Comparison of ENCODE assay signal across 10 cellular contexts in the genomic region with DNA sequence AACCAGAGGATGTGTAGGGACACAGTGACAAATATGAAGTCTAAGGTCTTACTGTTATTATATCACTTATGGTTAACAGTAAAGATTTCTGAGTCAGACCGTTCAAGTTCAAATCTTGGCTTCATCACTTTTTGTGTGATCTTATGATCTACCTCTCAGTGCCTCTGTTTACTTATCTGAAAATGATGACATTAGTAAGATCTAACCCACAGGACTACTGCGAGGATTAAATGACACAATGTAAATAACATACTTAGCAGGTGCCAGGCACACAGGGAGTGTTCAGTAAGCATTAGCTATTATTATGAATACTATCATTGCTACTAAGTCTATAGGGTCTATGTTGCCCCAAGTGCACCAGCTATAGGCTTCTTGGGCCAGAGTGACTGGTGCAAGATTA. TPM values are rescaled to one million over a fixed set of nuclear protein-coding genes. Genes with fewer than 3 reads are reported as not detected.
A peak's percentile ranks its signal among the peaks of the same experiment; 100 is the strongest.
DNase-seq lines count a peak whose midpoint lies in the region; ATAC-seq and TF ChIP-seq lines count a peak whose summit lies in the region.
"Had no signal": no experiment of that assay in that cellular context is flagged by ENCODE, and none has a peak within 500 bp of the region (broad histone marks: within the 10 kb centered on the region; RNA-seq: fewer than 3 reads in every experiment).

No MANE protein-coding gene starts in this region.

- H3K27ac Mint-ChIP-seq in MCF 10A (ENCODE audit: low read depth, unreplicated experiment) (no peak overlapping the region), mesothelial cell of epicardium (no peak overlapping the region)
- peak overlapping the region; percentile 96 for H3K27ac Mint-ChIP-seq in activated naive CD8-positive, alpha-beta T cell treated with anti-CD3 and anti-CD28 coated beads for 36 hours

- H3K4me2 ChIP-seq in mammary epithelial cell (ENCODE audit: insufficient read depth, low read depth, low read length), result no peak overlapping the region

- H3K4me3 ChIP-seq in mammary epithelial cell (replicated peaks in 1 of 3; ENCODE audit: insufficient read depth in 1 of 3, low read depth in 2 of 3, low read length in 3 of 3), result no peak overlapping the region
- H3K4me3 ChIP-seq in upper lobe of left lung, result peak overlapping the region; percentile 80 to 94 (median 91)
- H3K4me3 ChIP-seq: SK-N-MC had no signal

- intact Hi-C loops in MCF 10A (cut with micrococcal nuclease), result no loop called here
- intact Hi-C loops in mammary epithelial cell (cut with micrococcal nuclease), result no loop called here

- ATAC-seq in upper lobe of left lung (ENCODE audit: low FRiP score in 2 of 2) (no peak), GM21825 (IDR thresholded peaks at IDR 0.05; ENCODE audit: unreplicated experiment) (no peak), HG03442 (IDR thresholded peaks at IDR 0.05; ENCODE audit: unreplicated experiment) (no peak)

- H3K79me2 ChIP-seq in mammary epithelial cell (ENCODE audit: insufficient read depth, low read length), result peaks cover 38% of the 10 kb centered on the region

- H3K9me3 ChIP-seq in mammary epithelial cell (replicated peaks; ENCODE audit: insufficient read depth, low read length), result no peaks in the 10 kb centered on the region
- no peaks in the 10 kb centered on the region for H3K9me3 ChIP-seq in upper lobe of left lung

- no peaks in the 10 kb centered on the region for H3K27me3 ChIP-seq in mammary epithelial cell (ENCODE audit: insufficient read depth, low read length)
- no peaks in the 10 kb centered on the region for H3K27me3 ChIP-seq in upper lobe of left lung

- H3K4me3 Mint-ChIP-seq in MCF 10A (ENCODE audit: unreplicated experiment) (peak overlapping the region; percentile 87), mesothelial cell of epicardium (peak overlapping the region; percentile 84)
- H3K4me3 Mint-ChIP-seq in activated naive CD8-positive, alpha-beta T cell treated with anti-CD3 and anti-CD28 coated beads for 36 hours, result peak overlapping the region; percentile 97

- H3K4me1 ChIP-seq in mammary epithelial cell (ENCODE audit: insufficient read depth, low read length) (peaks cover 35% of the 10 kb centered on the region), upper lobe of left lung (peaks cover 60 to 75% (median 71%) of the 10 kb centered on the region in 4 donors)

- POLR2A ChIA-PET in MCF 10A (lab: Yijun Ruan, JAX), result interaction anchor here (0.6 to 5.6 kb wide), 11 partner anchors 9 to 295 kb away, joined by 3 to 88 read pairs (median 26); partner anchors contain the start of gene SLC22A5

- CTCF ChIA-PET in MCF 10A (lab: Yijun Ruan, JAX), result interaction anchor here (0.6 to 21.5 kb wide), 12 partner anchors 8 to 332 kb away, joined by 3 to 359 read pairs (median 14); no protein-coding TSS in a partner anchor
- CTCF ChIA-PET in mammary epithelial cell (lab: Charles Lee; ENCODE audit: low non-redundant PET), result no interaction called here

- no peaks in the 10 kb centered on the region for H3K27me3 Mint-ChIP-seq in MCF 10A (ENCODE audit: insufficient read depth, unreplicated experiment)
- peaks cover 7% of the 10 kb centered on the region for H3K27me3 Mint-ChIP-seq in activated naive CD8-positive, alpha-beta T cell treated with anti-CD3 and anti-CD28 coated beads for 36 hours
- H3K27me3 Mint-ChIP-seq in mesothelial cell of epicardium (ENCODE audit: low read depth), result no peaks in the 10 kb centered on the region

- H3K9me3 Mint-ChIP-seq in MCF 10A (ENCODE audit: unreplicated experiment) (no peaks in the 10 kb centered on the region), mesothelial cell of epicardium (no peaks in the 10 kb centered on the region)
- H3K9me3 Mint-ChIP-seq in activated naive CD8-positive, alpha-beta T cell treated with anti-CD3 and anti-CD28 coated beads for 36 hours, result no peaks in the 10 kb centered on the region

- no peak for TF ChIP-seq POLR2A in upper lobe of left lung (IDR thresholded peaks at IDR 0.05)

- H2AFZ ChIP-seq in mammary epithelial cell (ENCODE audit: low read depth, low read length), result no peak overlapping the region

- no peak overlapping the region for H3K9ac ChIP-seq in mammary epithelial cell (ENCODE audit: insufficient read depth, low read length)

- H3K36me3 Mint-ChIP-seq in MCF 10A (ENCODE audit: insufficient read depth, unreplicated experiment) (peaks cover 46% of the 10 kb centered on the region), mesothelial cell of epicardium (peaks cover 19% of the 10 kb centered on the region)
- peaks cover 65% of the 10 kb centered on the region for H3K36me3 Mint-ChIP-seq in activated naive CD8-positive, alpha-beta T cell treated with anti-CD3 and anti-CD28 coated beads for 36 hours

- H3K4me1 Mint-ChIP-seq in MCF 10A (ENCODE audit: insufficient read depth, unreplicated experiment) (peaks cover 49% of the 10 kb centered on the region), mesothelial cell of epicardium (peaks cover 17% of the 10 kb centered on the region)
- peaks cover 74% of the 10 kb centered on the region for H3K4me1 Mint-ChIP-seq in activated naive CD8-positive, alpha-beta T cell treated with anti-CD3 and anti-CD28 coated beads for 36 hours

- no peak for TF ChIP-seq EP300 in upper lobe of left lung (IDR thresholded peaks at IDR 0.05)

- in situ Hi-C loops in mammary epithelial cell (cut with MboI; ENCODE audit: low sequenced_read_pairs in 2 of 2), result no loop called here

- dilution Hi-C loops in mammary epithelial cell (cut with HindIII; ENCODE audit: low sequenced_read_pairs), result loop anchor here (25.0 kb wide), 1 partner anchor 401 kb away; no protein-coding TSS in a partner anchor

- no peak for DNase-seq in MCF 10A (ENCODE audit: unreplicated experiment)
- no peak for DNase-seq in mammary epithelial cell
- DNase-seq in activated naive CD8-positive, alpha-beta T cell treated with anti-CD3 and anti-CD28 coated beads for 36 hours, result no peak
- DNase-seq in mesothelial cell of epicardium (ENCODE audit: low spot score in 2 of 2, unreplicated experiment in 2 of 2), result no peak
- no peak for DNase-seq in upper lobe of left lung
- DNase-seq in NCI-H1930 (lab: John Stamatoyannopoulos, UW), result no peak

- BruUV-seq in MCF 10A (replicated peaks; lab: Mats Ljungman, UMichigan), result no TSS peak
- BruUV-seq in mammary epithelial cell (replicated peaks; lab: Mats Ljungman, UMichigan), result no TSS peak

- no peaks in the 10 kb centered on the region for H4K20me1 ChIP-seq in mammary epithelial cell (ENCODE audit: insufficient read depth, low read length)

- no peak for TF ChIP-seq CTCF in MCF 10A (IDR thresholded peaks at IDR 0.05; ENCODE audit: unreplicated experiment)
- TF ChIP-seq CTCF in mammary epithelial cell (conservative IDR thresholded peaks at IDR 0.05 in 1 of 2, IDR thresholded peaks at IDR 0.05 in 1 of 2; ENCODE audit: extremely low read depth in 1 of 2, insufficient read depth in 1 of 2, low read depth in 1 of 2, low read length in 2 of 2), result no peak
- TF ChIP-seq CTCF in mesothelial cell of epicardium (IDR thresholded peaks at IDR 0.05; ENCODE audit: unreplicated experiment), result no peak
- no peak for TF ChIP-seq CTCF in upper lobe of left lung (IDR thresholded peaks at IDR 0.05)

- H3K27ac ChIP-seq in mammary epithelial cell (ENCODE audit: insufficient read depth, low read depth, low read length) (no peak overlapping the region), upper lobe of left lung (peak overlapping the region; percentile 98 to 99 (median 99))
- H3K27ac ChIP-seq: SK-N-MC had no signal

- 93% methylated on average over 2 of the region's 2 CpGs for WGBS in mammary epithelial cell (ENCODE audit: low coverage, missing lambda C conversion rate)
- WGBS in upper lobe of left lung, 2 donors, result 18 to 40% methylated on average over 2 of the region's 2 CpGs

- H3K36me3 ChIP-seq in mammary epithelial cell (ENCODE audit: insufficient read depth, low read length), result peaks cover 15% of the 10 kb centered on the region
- H3K36me3 ChIP-seq in upper lobe of left lung, result peaks cover 35 to 53% (median 45%) of the 10 kb centered on the region in 4 donors

RNA-seq across cellular contexts. Expression of gene IRF1, which starts 2.0 kb away (rescaled TPM):
- total RNA-seq in MCF 10A (2022), result 18.7 and 23.0 TPM in 2 replicates
- total RNA-seq in mammary epithelial cell, result 10 to 100 TPM in 1 of 2 donors, 1 to 10 TPM in 1; 5.3 to 14.9 TPM
- 9.0 TPM for polyA plus RNA-seq in mammary epithelial cell
- 24.6 TPM for polyA minus RNA-seq in mammary epithelial cell
- 100 to 1,000 TPM; 228 to 232 TPM for total RNA-seq in activated naive CD8-positive, alpha-beta T cell treated with anti-CD3 and anti-CD28 coated beads for 36 hours
- total RNA-seq in mesothelial cell of epicardium, result 33.1 to 35.6 TPM (median 33.3 TPM) in 3 replicates
- total RNA-seq in upper lobe of left lung, result 10 to 100 TPM; 42.1 to 94.3 (median 79.3) TPM

RNA-seq across cellular contexts. Expression of gene IL5, which starts 54.7 kb away (rescaled TPM):
- total RNA-seq in MCF 10A (2022) (not detected in 2 replicates), mammary epithelial cell (not detected), mesothelial cell of epicardium (not detected in 3 replicates), upper lobe of left lung (1 to 10 TPM in 1 of 6 donors, not detected in 5; 1.2 TPM)
- not detected for polyA plus RNA-seq in mammary epithelial cell
- polyA minus RNA-seq in mammary epithelial cell, result not detected
- not detected for total RNA-seq in activated naive CD8-positive, alpha-beta T cell treated with anti-CD3 and anti-CD28 coated beads for 36 hours
- total RNA-seq: lower leg skin had no signal

Comparison
In these comparisons a context has a peak if more than half of its experiments do, and no peak if none do; other contexts are left out.
1. H3K4me3 ChIP-seq: peak in upper lobe of left lung (4 of 4); none in mammary epithelial cell (0 of 3).
2. Peak in every context shown above with its lines, with median percentiles within 50 percentile points of each other: H3K4me3 Mint-ChIP-seq.